In the genomic region with DNA sequence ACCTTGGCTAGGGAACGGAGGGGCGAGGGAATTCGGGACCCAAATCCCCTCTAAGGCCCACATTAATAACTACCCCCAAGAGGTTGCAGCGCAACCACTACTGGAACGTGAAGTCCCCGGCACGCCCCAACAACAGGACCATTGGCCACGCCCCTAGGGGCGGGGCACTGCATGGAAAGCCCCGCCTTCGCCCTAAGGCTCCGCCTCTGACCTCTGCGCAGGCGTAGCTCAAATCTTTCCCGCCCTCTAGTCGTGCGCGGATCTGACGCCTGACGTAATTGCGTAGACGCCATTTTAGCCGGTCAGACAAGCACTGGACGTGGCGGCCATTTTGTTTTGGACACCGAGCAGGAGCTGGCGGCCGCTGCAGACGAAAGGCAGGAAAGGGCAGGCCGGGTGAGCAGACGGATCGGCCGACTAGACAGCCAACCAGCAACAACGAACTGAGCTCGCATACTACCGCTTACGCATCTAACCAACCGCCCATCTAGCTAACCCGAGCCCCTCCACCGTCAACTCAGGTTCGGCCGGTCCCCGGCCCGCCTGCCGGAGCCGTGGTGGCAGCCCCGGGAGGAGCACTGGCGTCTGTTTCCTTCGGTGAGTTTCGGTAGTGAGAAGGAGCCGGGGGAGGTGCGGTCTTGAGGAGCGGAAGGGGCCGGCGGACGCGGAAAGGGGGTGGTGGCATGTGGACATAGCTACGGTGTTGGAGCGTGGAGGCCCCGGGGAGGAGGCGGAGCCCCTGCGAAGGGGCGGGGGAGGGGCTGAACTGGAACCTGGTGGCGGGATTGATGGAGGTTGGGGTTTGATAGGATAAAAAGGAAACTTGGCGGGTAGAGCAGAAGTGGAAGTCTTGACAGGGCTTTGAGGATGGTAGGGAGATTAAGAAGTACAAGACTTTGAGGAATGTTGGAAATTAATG, we compare ENCODE assay signal across 8 cellular contexts. TPM values are rescaled to one million over a fixed set of nuclear protein-coding genes. Genes with fewer than 3 reads are reported as not detected.
A peak's percentile ranks its signal among the peaks of the same experiment; 100 is the strongest.
DNase-seq lines count a peak whose midpoint lies in the region; ATAC-seq and TF ChIP-seq lines count a peak whose summit lies in the region.

A gene with protein sequence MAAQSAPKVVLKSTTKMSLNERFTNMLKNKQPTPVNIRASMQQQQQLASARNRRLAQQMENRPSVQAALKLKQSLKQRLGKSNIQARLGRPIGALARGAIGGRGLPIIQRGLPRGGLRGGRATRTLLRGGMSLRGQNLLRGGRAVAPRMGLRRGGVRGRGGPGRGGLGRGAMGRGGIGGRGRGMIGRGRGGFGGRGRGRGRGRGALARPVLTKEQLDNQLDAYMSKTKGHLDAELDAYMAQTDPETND (plus strand): TSS at position 320 of the 919 bp plus-strand sequence. CDS start 2,523 bp downstream, outside the sequence.

- CTCF ChIA-PET in mammary epithelial cell (lab: Charles Lee; ENCODE audit: low non-redundant PET), result interaction anchor here (0.5 to 0.6 kb wide), 2 partner anchors 81 to 93 kb away, joined by 3 read pairs; a partner anchor contains a TSS

- dilution Hi-C loops in mammary epithelial cell (cut with HindIII; ENCODE audit: low sequenced_read_pairs), result no loop called here

- H2AFZ ChIP-seq in mammary epithelial cell (ENCODE audit: low read depth, low read length), result peak within 1 kb of the TSS; percentile 64

- peak within 1 kb of the TSS; percentile 64 for H3K4me3 ChIP-seq in WERI-Rb-1 (ENCODE audit: low read depth, low read length)
- peak within 1 kb of the TSS; percentile 74 to 100 (median 90) for H3K4me3 ChIP-seq in mammary epithelial cell (replicated peaks in 1 of 3; ENCODE audit: insufficient read depth in 1 of 3, low read depth in 2 of 3, low read length in 3 of 3)
- H3K4me3 ChIP-seq in iPS-20b (ENCODE audit: low read length), result peak within 1 kb of the TSS; percentile 93
- H3K4me3 ChIP-seq in skin epidermis, result peak within 1 kb of the TSS; percentile 56 to 78 (median 62)

- TF ChIP-seq CTCF in WERI-Rb-1 (IDR thresholded peaks at IDR 0.05; ENCODE audit: low read depth, low read length) (no peak), mammary epithelial cell (conservative IDR thresholded peaks at IDR 0.05 in 1 of 2, IDR thresholded peaks at IDR 0.05 in 1 of 2; ENCODE audit: extremely low read depth in 1 of 2, insufficient read depth in 1 of 2, low read depth in 1 of 2, low read length in 2 of 2) (no peak)

- in situ Hi-C loops in ACHN (cut with HindIII; ENCODE audit: low pct_ligation_motif_present, low pct_unique_long_range_greater_than_20kb, low sequenced_read_pairs) (no loop called here), mammary epithelial cell (cut with MboI; ENCODE audit: low sequenced_read_pairs in 2 of 2) (no loop called here)

- H3K27ac ChIP-seq in WERI-Rb-1 (peak within 1 kb of the TSS; percentile 99), mammary epithelial cell (ENCODE audit: insufficient read depth, low read depth, low read length) (peak within 1 kb of the TSS; percentile 97), iPS-20b (ENCODE audit: low read length) (peak within 1 kb of the TSS; percentile 97), skin epidermis (peak within 1 kb of the TSS; percentile 88 to 100 (median 99))

- intact Hi-C loops in mammary epithelial cell (cut with micrococcal nuclease), result loop anchor here (1.0 to 2.0 kb wide), 3 partner anchors 17 to 62 kb away; a partner anchor contains a TSS

- H3K27me3 ChIP-seq in WERI-Rb-1 (ENCODE audit: insufficient read depth, low read depth, severe bottlenecking) (no peaks in the 10 kb centered on the region), mammary epithelial cell (ENCODE audit: insufficient read depth, low read length) (no peaks in the 10 kb centered on the region), iPS-20b (ENCODE audit: insufficient read depth, low read length) (no peaks in the 10 kb centered on the region)

- BruUV-seq in mammary epithelial cell (replicated peaks; lab: Mats Ljungman, UMichigan), result TSS peak; percentile 83

- peaks cover 61% of the 10 kb centered on the region for H3K36me3 ChIP-seq in WERI-Rb-1
- H3K36me3 ChIP-seq in mammary epithelial cell (ENCODE audit: insufficient read depth, low read length), result peaks cover 24% of the 10 kb centered on the region
- H3K36me3 ChIP-seq in iPS-20b (ENCODE audit: insufficient read depth, low read depth, low read length), result peaks cover 35% of the 10 kb centered on the region

- peak; percentile 88 for ATAC-seq in GM18873 (IDR thresholded peaks at IDR 0.05; ENCODE audit: low FRiP score, unreplicated experiment)
- peak; percentile 80 for ATAC-seq in HG03139 (IDR thresholded peaks at IDR 0.05; ENCODE audit: unreplicated experiment)

- under 1% methylated on average over 30 of the region's 65 CpGs for WGBS in mammary epithelial cell (ENCODE audit: low coverage, missing lambda C conversion rate)

- DNase-seq in ACHN (peak; percentile 99), NCI-H2227 (lab: John Stamatoyannopoulos, UW; ENCODE audit: unreplicated experiment) (peak; percentile 98), WERI-Rb-1 (peak; percentile 100), mammary epithelial cell (peak; percentile 96)

- H3K9ac ChIP-seq in mammary epithelial cell (ENCODE audit: insufficient read depth, low read length), result peak within 1 kb of the TSS; percentile 99
- peak within 1 kb of the TSS; percentile 100 for H3K9ac ChIP-seq in iPS-20b (ENCODE audit: low read depth, low read length)

- H3K79me2 ChIP-seq in mammary epithelial cell (ENCODE audit: insufficient read depth, low read length), result peaks cover 52% of the 10 kb centered on the region

- H4K20me1 ChIP-seq in mammary epithelial cell (ENCODE audit: insufficient read depth, low read length), result no peaks in the 10 kb centered on the region

- H3K4me1 ChIP-seq in mammary epithelial cell (ENCODE audit: insufficient read depth, low read length) (peaks cover 9% of the 10 kb centered on the region), iPS-20b (ENCODE audit: insufficient read depth, low read length) (no peaks in the 10 kb centered on the region)

- H3K9me3 ChIP-seq in WERI-Rb-1 (ENCODE audit: severe bottlenecking) (peaks cover 6% of the 10 kb centered on the region), mammary epithelial cell (replicated peaks; ENCODE audit: insufficient read depth, low read length) (no peaks in the 10 kb centered on the region), iPS-20b (ENCODE audit: insufficient read depth, low read depth, low read length) (no peaks in the 10 kb centered on the region)

- H3K4me2 ChIP-seq in mammary epithelial cell (ENCODE audit: insufficient read depth, low read depth, low read length), result peak within 1 kb of the TSS; percentile 80

RNA-seq across cellular contexts. Expression of the gene that starts here (rescaled TPM):
- total RNA-seq in mammary epithelial cell, result 10 to 100 TPM; 36.0 to 64.5 TPM
- polyA plus RNA-seq in mammary epithelial cell, result 52.0 TPM
- 45.8 TPM for polyA minus RNA-seq in mammary epithelial cell

Comparison
In these comparisons a context has a peak if more than half of its experiments do, and no peak if none do; other contexts are left out.
1. Peak in every context shown above with its lines: DNase-seq, ATAC-seq, H3K4me3 ChIP-seq and H3K27ac ChIP-seq.